23 cellular contexts compared by ENCODE assay signal in genomic region chr3:4797201-4797600, GRCh38.
"Had no signal": no experiment of that assay in that cellular context is flagged by ENCODE, and none has a peak within 500 bp of the region (broad histone marks: within the 10 kb centered on the region; RNA-seq: fewer than 3 reads in every experiment).

No MANE protein-coding gene starts in this region.

- H3K36me3 ChIP-seq: uterus had no signal

- H3K27ac Mint-ChIP-seq: activated naive CD8-positive, alpha-beta T cell treated with anti-CD3 and anti-CD28 coated beads for 36 hours; dendritic cell treated with granulocyte-macrophage colony-stimulating factor and Interleukin-4, amounts not matched to agents 40 ng/mL and 50 ng/mL, for 4 days; mesothelial cell of epicardium; natural killer cell had no signal

- H3K27ac ChIP-seq: heart right ventricle, left lung, testis, uterus had no signal

- H3K9me3 Mint-ChIP-seq: dendritic cell treated with granulocyte-macrophage colony-stimulating factor and Interleukin-4, amounts not matched to agents 40 ng/mL and 50 ng/mL, for 4 days; mesothelial cell of epicardium; natural killer cell; T-helper 2 cell treated with Interferon-gamma antibody and Interleukin-4, amounts not matched to agents 5 μg/mL and 100 μg/mL, for 36 hours had no signal

- H3K27me3 ChIP-seq: heart right ventricle, left lung, sigmoid colon, testis, uterus had no signal

- H3K4me1 Mint-ChIP-seq: mesothelial cell of epicardium had no signal

- H3K9me3 ChIP-seq: sigmoid colon, testis, uterus had no signal

- H3K4me3 Mint-ChIP-seq: activated naive CD8-positive, alpha-beta T cell treated with anti-CD3 and anti-CD28 coated beads for 36 hours; brain; dendritic cell treated with granulocyte-macrophage colony-stimulating factor and Interleukin-4, amounts not matched to agents 40 ng/mL and 50 ng/mL, for 4 days; mesothelial cell of epicardium; natural killer cell; stimulated activated naive B cell treated with anti-CD40 and anti-IgM and Interleukin-4, amounts not matched to agents 10 μg/mL and 1 μg/mL and 100 μg/mL, for 72 hours; T-helper 2 cell treated with Interferon-gamma antibody and Interleukin-4, amounts not matched to agents 5 μg/mL and 100 μg/mL, for 36 hours had no signal

- ATAC-seq: heart right ventricle; left lung; stimulated activated naive B cell treated with anti-CD40 and anti-IgM and Interleukin-4, amounts not matched to agents 10 μg/mL and 1 μg/mL and 100 μg/mL, for 72 hours had no signal

- DNase-seq: activated CD4-positive, alpha-beta T cell treated with anti-CD3 and anti-CD28 coated beads, Interleukin-2, amount 50 U/mL, for 4 hours; activated naive CD4-positive, alpha-beta T cell treated with Interleukin-2 at 50 U/mL for 16 hours; activated naive CD8-positive, alpha-beta T cell treated with anti-CD3 and anti-CD28 coated beads for 36 hours; activated T-cell treated with anti-CD3 and anti-CD28 coated beads, Interleukin-2, amount 50 U/mL, for 48 hours; amygdala; effector CD4-positive, alpha-beta T cell; heart right ventricle; kidney glomerular epithelial cell; left lung; natural killer cell; retina; sigmoid colon; stimulated activated CD4-positive, alpha-beta T cell treated with anti-CD3 and anti-CD28 coated beads, Interleukin-2, amount 100 ng/mL, for 48 hours; stimulated activated CD8-positive, alpha-beta memory T cell treated with anti-CD3 and anti-CD28 coated beads, Interleukin-4, amount 100 ng/mL, for 48 hours; stimulated activated naive B cell treated with anti-CD40 and anti-IgM and Interleukin-4, amounts not matched to agents 10 μg/mL and 1 μg/mL and 100 μg/mL, for 72 hours; testis; trophoblast cell; uterus had no signal

- H3K4me1 ChIP-seq: left lung, sigmoid colon, testis had no signal

- H3K4me3 ChIP-seq: heart right ventricle, left lung, lung, sigmoid colon, testis, uterus had no signal

- H3K27me3 Mint-ChIP-seq: activated naive CD8-positive, alpha-beta T cell treated with anti-CD3 and anti-CD28 coated beads for 36 hours; brain; dendritic cell treated with granulocyte-macrophage colony-stimulating factor and Interleukin-4, amounts not matched to agents 40 ng/mL and 50 ng/mL, for 4 days; stimulated activated naive B cell treated with anti-CD40 and anti-IgM and Interleukin-4, amounts not matched to agents 10 μg/mL and 1 μg/mL and 100 μg/mL, for 72 hours had no signal
